Comparison of ENCODE assay signal across 9 cellular contexts in the genomic region with DNA sequence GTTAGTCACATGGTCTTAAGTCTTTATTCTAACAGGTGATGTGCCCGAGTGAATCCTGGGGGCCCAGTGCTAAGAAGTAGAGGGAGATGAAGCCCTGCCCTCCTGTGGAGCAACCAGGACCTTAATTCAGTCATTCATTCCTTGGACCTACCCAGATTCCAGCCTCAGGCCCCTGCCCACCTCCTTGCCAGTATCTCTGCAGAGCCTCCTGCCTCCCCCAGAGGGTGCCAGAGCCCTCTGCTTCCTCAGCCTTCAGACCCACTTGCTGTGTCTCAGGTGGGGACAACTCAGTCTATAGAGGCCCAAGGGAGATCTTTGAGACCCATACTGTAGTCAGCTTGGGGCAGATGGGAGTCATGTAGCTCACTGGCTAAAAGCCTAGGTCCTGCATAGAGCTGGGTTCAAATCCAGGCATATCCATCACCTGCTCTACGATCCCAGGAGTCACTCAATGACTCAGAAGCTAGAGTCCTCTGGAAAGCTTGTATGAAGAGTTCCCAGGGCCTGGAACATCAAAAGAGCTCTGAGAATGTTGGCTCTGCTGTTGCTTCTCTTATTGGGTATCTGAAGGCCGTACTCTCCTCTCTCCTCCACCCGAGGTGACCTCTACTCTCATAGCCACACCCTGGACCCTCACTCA. TPM values are rescaled to one million over a fixed set of nuclear protein-coding genes. Genes with fewer than 3 reads are reported as not detected.
DNase-seq lines count a peak whose midpoint lies in the region; ATAC-seq and TF ChIP-seq lines count a peak whose summit lies in the region.
"Had no signal": no experiment of that assay in that cellular context is flagged by ENCODE, and none has a peak within 500 bp of the region (broad histone marks: within the 10 kb centered on the region; RNA-seq: fewer than 3 reads in every experiment).

No MANE protein-coding gene starts in this region.

- H3K9me3 Mint-ChIP-seq in natural killer cell treated with Interleukin-12 subunit alpha and Interleukin-12 subunit beta and Interleukin-15 and Interleukin-18, amount 100 ng/mL, for 72 hours = no peaks in the 10 kb centered on the region

- ATAC-seq in natural killer cell treated with Interleukin-12 subunit alpha and Interleukin-12 subunit beta and Interleukin-15 and Interleukin-18, amount 100 ng/mL, for 72 hours = peak; percentile 51 to 61
- no peak for ATAC-seq in GM19023 (IDR thresholded peaks at IDR 0.05; ENCODE audit: unreplicated experiment)

- no peak for TF ChIP-seq POLR2A in erythroblast (IDR thresholded peaks at IDR 0.05; ENCODE audit: low read length)

- no peaks in the 10 kb centered on the region for H3K36me3 Mint-ChIP-seq in natural killer cell treated with Interleukin-12 subunit alpha and Interleukin-12 subunit beta and Interleukin-15 and Interleukin-18, amount 100 ng/mL, for 72 hours
- H3K36me3 Mint-ChIP-seq: activated naive CD8-positive, alpha-beta T cell had no signal

- H3K4me3 Mint-ChIP-seq in natural killer cell treated with Interleukin-12 subunit alpha and Interleukin-12 subunit beta and Interleukin-15 and Interleukin-18, amount 100 ng/mL, for 72 hours = no peak overlapping the region
- H3K4me3 Mint-ChIP-seq: activated naive CD8-positive, alpha-beta T cell had no signal

- no peak overlapping the region for H3K4me3 ChIP-seq in Jurkat, Clone E6-1 (ENCODE audit: low read length)

- no peaks in the 10 kb centered on the region for H3K4me1 Mint-ChIP-seq in natural killer cell treated with Interleukin-12 subunit alpha and Interleukin-12 subunit beta and Interleukin-15 and Interleukin-18, amount 100 ng/mL, for 72 hours (ENCODE audit: low read depth in 2 of 2)

- H3K27ac Mint-ChIP-seq in natural killer cell treated with Interleukin-12 subunit alpha and Interleukin-12 subunit beta and Interleukin-15 and Interleukin-18, amount 100 ng/mL, for 72 hours = no peak overlapping the region
- H3K27ac Mint-ChIP-seq: activated naive CD8-positive, alpha-beta T cell had no signal

- H3K27me3 Mint-ChIP-seq in natural killer cell treated with Interleukin-12 subunit alpha and Interleukin-12 subunit beta and Interleukin-15 and Interleukin-18, amount 100 ng/mL, for 72 hours = peaks cover 18 to 33% of the 10 kb centered on the region in 2 donors

- peak; percentile 40 for DNase-seq in NK-92 treated with Interleukin-12 subunit alpha and Interleukin-12 subunit beta, amount 100 ng/mL, for 24 hours (lab: John Stamatoyannopoulos, UW)
- DNase-seq in NK-92 (lab: John Stamatoyannopoulos, UW; ENCODE audit: unreplicated experiment) = no peak
- peak; percentile 30 for DNase-seq in Jurkat, Clone E6-1 (ENCODE audit: low read depth, low spot score)
- DNase-seq in SK-N-DZ (ENCODE audit: low spot score) = peak; percentile 83
- peak; percentile 58 to 59 for DNase-seq in erythroblast (lab: John Stamatoyannopoulos, UW)
- no peak for DNase-seq in natural killer cell treated with Interleukin-12 subunit alpha and Interleukin-12 subunit beta and Interleukin-15 and Interleukin-18, amount 100 ng/mL, for 72 hours (ENCODE audit: low spot score)
- no peak for DNase-seq in cortex of kidney (lab: John Stamatoyannopoulos, UW)

RNA-seq across cellular contexts. Expression of gene SIGLEC1, which starts 3.9 kb away (rescaled TPM):
- not detected for polyA plus RNA-seq in Jurkat, Clone E6-1 (2012; ENCODE audit: insufficient read depth, insufficient read length)
- not detected in 2 replicates for polyA plus RNA-seq in SK-N-DZ (2014; cell fraction: cytosol; rRNA removed)
- not detected in 2 replicates for polyA plus RNA-seq in SK-N-DZ (2014; cell fraction: nucleus; rRNA removed)
- total RNA-seq in natural killer cell treated with Interleukin-12 subunit alpha and Interleukin-12 subunit beta and Interleukin-15 and Interleukin-18, amount 100 ng/mL, for 72 hours = under 1 TPM in 1 of 2 donors, not detected in 1; 0.08 TPM

RNA-seq across cellular contexts. Expression of gene HSPA12B, which starts 16.2 kb away (rescaled TPM):
- 0.38 TPM for polyA plus RNA-seq in Jurkat, Clone E6-1 (2012; ENCODE audit: insufficient read depth, insufficient read length)
- polyA plus RNA-seq in SK-N-DZ (2014; cell fraction: cytosol; rRNA removed) = 4.1 and 5.6 TPM in 2 replicates
- polyA plus RNA-seq in SK-N-DZ (2014; cell fraction: nucleus; rRNA removed) = 13.5 and 16.3 TPM in 2 replicates
- not detected for total RNA-seq in natural killer cell treated with Interleukin-12 subunit alpha and Interleukin-12 subunit beta and Interleukin-15 and Interleukin-18, amount 100 ng/mL, for 72 hours

RNA-seq across cellular contexts. Expression of gene ADAM33, which starts 34.5 kb away (rescaled TPM):
- 2.0 TPM for polyA plus RNA-seq in Jurkat, Clone E6-1 (2012; ENCODE audit: insufficient read depth, insufficient read length)
- not detected in 2 replicates for polyA plus RNA-seq in SK-N-DZ (2014; cell fraction: cytosol; rRNA removed)
- polyA plus RNA-seq in SK-N-DZ (2014; cell fraction: nucleus; rRNA removed) = 0.24 TPM in 1 of 2 replicates, not detected in the other
- total RNA-seq in natural killer cell treated with Interleukin-12 subunit alpha and Interleukin-12 subunit beta and Interleukin-15 and Interleukin-18, amount 100 ng/mL, for 72 hours = not detected

RNA-seq across cellular contexts. Expression of gene ADISSP, which starts 51.2 kb away (rescaled TPM):
- 87.4 TPM for polyA plus RNA-seq in Jurkat, Clone E6-1 (2012; ENCODE audit: insufficient read depth, insufficient read length)
- polyA plus RNA-seq in SK-N-DZ (2014; cell fraction: cytosol; rRNA removed) = 110 and 116 TPM in 2 replicates
- polyA plus RNA-seq in SK-N-DZ (2014; cell fraction: nucleus; rRNA removed) = 63.6 and 72.6 TPM in 2 replicates
- 10 to 100 TPM; 29.5 to 89.2 TPM for total RNA-seq in natural killer cell treated with Interleukin-12 subunit alpha and Interleukin-12 subunit beta and Interleukin-15 and Interleukin-18, amount 100 ng/mL, for 72 hours

RNA-seq across cellular contexts. Expression of gene GFRA4, which starts 53.1 kb away (rescaled TPM):
- not detected for polyA plus RNA-seq in Jurkat, Clone E6-1 (2012; ENCODE audit: insufficient read depth, insufficient read length)
- polyA plus RNA-seq in SK-N-DZ (2014; cell fraction: cytosol; rRNA removed) = not detected in 2 replicates
- 0.33 TPM in 1 of 2 replicates, not detected in the other for polyA plus RNA-seq in SK-N-DZ (2014; cell fraction: nucleus; rRNA removed)
- total RNA-seq in natural killer cell treated with Interleukin-12 subunit alpha and Interleukin-12 subunit beta and Interleukin-15 and Interleukin-18, amount 100 ng/mL, for 72 hours = not detected

Comparison
In these comparisons a context has a peak if more than half of its experiments do, and no peak if none do; other contexts are left out.
1. DNase-seq: peak in NK-92 treated with Interleukin-12 subunit alpha and Interleukin-12 subunit beta, amount 100 ng/mL, for 24 hours (single experiment), Jurkat, Clone E6-1 (single experiment), SK-N-DZ (single experiment) and erythroblast (2 of 2); none in NK-92 (single experiment), natural killer cell treated with Interleukin-12 subunit alpha and Interleukin-12 subunit beta and Interleukin-15 and Interleukin-18, amount 100 ng/mL, for 72 hours (single experiment) and cortex of kidney (single experiment).